8 cellular contexts compared by ENCODE assay signal in genomic region chr3:197949191-197949766, GRCh38. TPM values are rescaled to one million over a fixed set of nuclear protein-coding genes. Genes with fewer than 3 reads are reported as not detected.
A peak's percentile ranks its signal among the peaks of the same experiment; 100 is the strongest.
DNase-seq lines count a peak whose midpoint lies in the region; ATAC-seq and TF ChIP-seq lines count a peak whose summit lies in the region.

No MANE protein-coding gene starts in this region.

- H3K4me3 ChIP-seq in A673 (ENCODE audit: low read depth, low read length, poor library complexity, severe bottlenecking) (peak overlapping the region; percentile 77), HFF-Myc (replicated peaks; ENCODE audit: low read depth, low read length) (peak overlapping the region; percentile 100), mesodermal cell (ENCODE audit: extremely low read depth, insufficient read depth, low read length, poor library complexity, severe bottlenecking) (peak overlapping the region; percentile 90)

- POLR2A ChIA-PET in A673 (lab: Charles Lee; ENCODE audit: low non-redundant PET), result interaction anchor here (0.5 kb wide), 1 partner anchor 23 kb away, joined by 3 read pairs; no protein-coding TSS in a partner anchor

- H3K27ac Mint-ChIP-seq in brain, result peak overlapping the region; percentile 99 to 100 (median 100)

- CTCF ChIA-PET in A673 (lab: Charles Lee), result no interaction called here

- H3K36me3 ChIP-seq in A673 (ENCODE audit: insufficient read depth, low read length, poor library complexity, severe bottlenecking), result peaks cover 39% of the 10 kb centered on the region
- peaks cover 37% of the 10 kb centered on the region for H3K36me3 ChIP-seq in mesodermal cell (ENCODE audit: control insufficient read depth, insufficient read depth, low read length)

- H3K36me3 Mint-ChIP-seq in brain, result peaks cover 41% of the 10 kb centered on the region

- 29 to 55% methylated on average over 4 to 12 of the region's 16 CpGs for WGBS in mesodermal cell (ENCODE audit: insufficient coverage in 2 of 2), 2 experiments

- H3K9me3 ChIP-seq in A673 (ENCODE audit: low read depth, low read length, poor library complexity, severe bottlenecking), result no peaks in the 10 kb centered on the region
- H3K9me3 ChIP-seq in mesodermal cell (ENCODE audit: control insufficient read depth, low read length), result no peaks in the 10 kb centered on the region

- no peak for ATAC-seq in GM21423 (IDR thresholded peaks at IDR 0.05; ENCODE audit: unreplicated experiment)

- H3K4me1 Mint-ChIP-seq in brain, result peaks cover 52% of the 10 kb centered on the region

- H3K27ac ChIP-seq in A673 (ENCODE audit: low read depth, low read length, poor library complexity, severe bottlenecking) (peak overlapping the region; percentile 96), mesodermal cell (ENCODE audit: low read depth, low read length, severe bottlenecking) (peak overlapping the region; percentile 99)

- H3K27me3 ChIP-seq in A673 (replicated peaks; ENCODE audit: insufficient read depth, low read depth, low read length, poor library complexity), result no peaks in the 10 kb centered on the region

- H3K27me3 Mint-ChIP-seq in brain, result peaks cover 16% of the 10 kb centered on the region

- peaks cover 21% of the 10 kb centered on the region for H3K4me1 ChIP-seq in A673 (ENCODE audit: insufficient read depth, low read length, poor library complexity, severe bottlenecking)
- peaks cover 4% of the 10 kb centered on the region for H3K4me1 ChIP-seq in mesodermal cell (ENCODE audit: control insufficient read depth, insufficient read depth, low read length, poor library complexity, severe bottlenecking)

- H3K4me3 Mint-ChIP-seq in brain, result peak overlapping the region; percentile 97 to 98 (median 98)

- TSS peak; percentile 77 for BruUV-seq in A673 (replicated peaks; lab: Mats Ljungman, UMichigan)

- no peaks in the 10 kb centered on the region for H3K9me3 Mint-ChIP-seq in brain

- no peak for DNase-seq in A673 (ENCODE audit: low spot score)
- no peak for DNase-seq in HFF-Myc (ENCODE audit: extremely low read depth, low read depth)
- no peak for DNase-seq in stimulated activated CD4-positive, alpha-beta T cell treated with anti-CD3 and anti-CD28 coated beads, Interleukin-12 subunit alpha, Interleukin-12 subunit beta, amount 100 ng/mL, for 4 hours
- no peak for DNase-seq in NCI-H524 (lab: John Stamatoyannopoulos, UW)
- DNase-seq in posterior cingulate gyrus, result no peak

- no peak for TF ChIP-seq CTCF in A673 (conservative IDR thresholded peaks at IDR 0.05; ENCODE audit: low read depth, low read length)
- no peak for TF ChIP-seq CTCF in HFF-Myc (IDR thresholded peaks at IDR 0.05; ENCODE audit: low read depth, low read length, missing control alignments)
- TF ChIP-seq CTCF in brain (conservative IDR thresholded peaks at IDR 0.05), result no peak

- intact Hi-C loops in A673 (cut with micrococcal nuclease; ENCODE audit: unreplicated experiment), result loop anchor here (10.0 kb wide), 1 partner anchor 354 kb away; no protein-coding TSS in a partner anchor
- intact Hi-C loops in posterior cingulate gyrus (cut with DNase I), result no loop called here

RNA-seq across cellular contexts. Expression of gene RPL35A, which starts 0.7 kb away (rescaled TPM):
- total RNA-seq in A673 (2021), result 1,052 and 1,102 TPM in 2 replicates
- 1,779 TPM for polyA plus RNA-seq in brain (ENCODE audit: insufficient read depth, low read depth, low replicate concordance)
- 1,636 TPM for polyA plus RNA-seq in mesodermal cell (2013, experiment 1 of 2)
- polyA plus RNA-seq in mesodermal cell (2013, experiment 2 of 2), result 1,619 TPM

RNA-seq across cellular contexts. Expression of gene LMLN, which starts 10.7 kb away (rescaled TPM):
- total RNA-seq in A673 (2021), result 15.9 and 17.4 TPM in 2 replicates
- 1.5 TPM for polyA plus RNA-seq in brain (ENCODE audit: insufficient read depth, low read depth, low replicate concordance)
- 4.3 TPM for polyA plus RNA-seq in mesodermal cell (2013, experiment 1 of 2)
- 5.1 TPM for polyA plus RNA-seq in mesodermal cell (2013, experiment 2 of 2)
